In the genomic region with DNA sequence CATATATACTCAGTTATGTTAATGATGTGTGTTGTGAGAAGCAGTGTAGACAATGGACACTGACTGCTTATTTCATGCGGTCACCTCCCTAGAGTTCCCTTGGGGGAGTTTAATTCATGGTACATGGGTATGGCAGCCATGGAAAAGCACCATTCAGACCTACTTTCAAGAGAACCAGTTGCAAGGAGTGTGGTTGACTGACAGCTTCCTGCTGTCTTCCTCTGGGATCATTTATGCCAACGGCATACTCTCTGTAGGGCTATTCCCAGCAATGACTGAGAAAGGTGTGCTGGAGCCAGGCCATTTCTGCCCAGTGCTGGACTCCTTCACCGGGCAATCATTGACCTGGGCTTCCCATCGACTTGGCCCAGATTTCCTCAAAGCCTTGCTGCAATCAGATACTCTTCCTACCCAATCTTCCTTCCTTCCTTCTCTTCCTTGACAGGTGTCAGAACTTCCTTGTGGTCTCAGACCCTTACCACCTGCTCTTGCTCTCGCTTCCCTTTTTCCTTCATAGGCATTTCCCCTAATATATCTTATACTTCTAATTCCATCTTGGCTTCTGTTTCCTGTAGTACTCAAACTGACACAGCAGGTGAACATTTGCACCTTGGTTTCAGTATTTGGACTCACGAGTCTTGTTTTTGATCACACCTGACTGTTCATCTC, we compare ENCODE assay signal across 1 cellular context.
TF ChIP-seq lines count a peak whose summit lies in the region.

No MANE protein-coding gene starts in this region.

TF ChIP-seq in GM12878, 131 proteins besides CTCF, POLR2A, EP300 and RAD21 (continued from another document):
- no peak for TF ChIP-seq RELA (IDR thresholded peaks at IDR 0.05; ENCODE audit: borderline replicate concordance, partially characterized antibody)
- peak; percentile 82; the same call in 1 of the 2 replicates for TF ChIP-seq SPI1 (IDR thresholded peaks at IDR 0.05; ENCODE audit: borderline replicate concordance, insufficient read depth, low read depth, low read length)
- peak; percentile 77 for TF ChIP-seq NFIC (IDR thresholded peaks at IDR 0.05; ENCODE audit: low read depth, low read length)
- TF ChIP-seq PAX5 (IDR thresholded peaks at IDR 0.05; ENCODE audit: borderline replicate concordance, low read depth, low read length) = peak; percentile 9; the same call in 1 of the 2 replicates
- TF ChIP-seq MTA3 (IDR thresholded peaks at IDR 0.05; ENCODE audit: borderline replicate concordance, low read length) = no peak
- no peak for TF ChIP-seq TARDBP (IDR thresholded peaks at IDR 0.05; ENCODE audit: borderline replicate concordance)
- peak; percentile 88 for TF ChIP-seq TCF12 (IDR thresholded peaks at IDR 0.05; ENCODE audit: low read depth, low read length)
- TF ChIP-seq CBFB (IDR thresholded peaks at IDR 0.05; ENCODE audit: low read depth) = no peak; the same call in 1 of the 2 replicates
- peak; percentile 65; the same call in 1 of the 2 replicates for TF ChIP-seq SMARCA5 (IDR thresholded peaks at IDR 0.05)
- no peak; the same call in 1 of the 2 replicates for TF ChIP-seq CREM (IDR thresholded peaks at IDR 0.05; ENCODE audit: low read depth)
- TF ChIP-seq NBN (IDR thresholded peaks at IDR 0.05) = peak; percentile 66
- no peak for TF ChIP-seq CREB1 (IDR thresholded peaks at IDR 0.05; ENCODE audit: low read depth)
- 0 out of 2 replicates have a peak, but pooled peaks have one; percentile 4 for TF ChIP-seq ZNF217 (IDR thresholded peaks at IDR 0.05)
- TF ChIP-seq ATF7 (IDR thresholded peaks at IDR 0.05; ENCODE audit: low read depth) = no peak
- peak in 1 of 2 experiments; percentile 89; a peak in 2 of 4 replicates for TF ChIP-seq ETV6 (conservative IDR thresholded peaks at IDR 0.05 in 1 of 2, IDR thresholded peaks at IDR 0.05 in 1 of 2; ENCODE audit: borderline replicate concordance in 1 of 2, low read depth in 1 of 2)
- peak; percentile 98 for TF ChIP-seq EED (IDR thresholded peaks at IDR 0.05; ENCODE audit: low read depth)
